ENCODE assay signal across 17 cellular contexts in the genomic region with DNA sequence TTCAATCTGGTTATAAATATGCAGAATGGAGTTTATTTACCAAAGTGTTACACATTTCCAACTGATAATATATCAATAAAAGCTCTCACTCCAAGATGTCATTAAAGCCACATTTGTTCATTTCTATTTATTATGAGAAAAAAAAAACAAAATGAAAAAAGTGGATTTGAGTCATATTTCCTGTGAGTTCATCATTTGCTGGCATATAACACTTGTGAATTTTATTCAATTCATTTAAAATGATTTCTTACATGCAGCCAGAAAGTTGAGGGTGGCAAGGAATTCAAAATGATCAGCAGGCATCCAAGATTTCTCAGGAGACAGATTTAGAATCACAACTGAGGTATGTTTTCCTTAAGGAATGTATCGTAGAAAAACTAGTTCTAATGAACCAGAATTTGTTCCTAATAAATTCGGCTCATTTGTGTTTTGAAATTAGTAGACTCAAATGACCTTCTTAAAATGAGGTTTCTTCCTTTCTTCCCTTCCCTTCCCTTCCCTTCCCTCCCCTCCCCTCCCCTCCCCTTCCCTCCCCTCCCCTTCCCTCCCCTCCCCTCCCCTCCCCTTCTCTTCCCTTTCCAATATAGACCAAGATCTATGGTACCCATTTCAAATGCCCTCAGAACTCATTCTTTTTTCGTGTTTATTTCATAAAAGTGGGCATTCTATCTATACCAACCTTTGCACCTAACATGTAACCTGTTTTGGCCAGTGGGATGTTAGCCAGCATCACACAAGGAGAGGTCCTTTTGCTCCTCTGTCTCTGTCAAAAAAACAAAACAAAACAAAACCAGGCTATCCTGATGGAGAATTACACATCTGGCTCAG.
DNase-seq lines count a peak whose midpoint lies in the region; FAIRE-seq and TF ChIP-seq lines count a peak whose summit lies in the region.
"Had no signal": no experiment of that assay in that cellular context is flagged by ENCODE, and none has a peak within 500 bp of the region (broad histone marks: within the 10 kb centered on the region; RNA-seq: fewer than 3 reads in every experiment).

No MANE protein-coding gene starts in this region.

- H4K8ac ChIP-seq in mesenchymal stem cell (ENCODE audit: low read length), result no peak overlapping the region

- no peak overlapping the region for H3K4ac ChIP-seq in mesenchymal stem cell (ENCODE audit: low read depth in 1 of 2, low read length in 2 of 2)

- H3K27me3 ChIP-seq in astrocyte (ENCODE audit: insufficient read depth, low read length), result no peaks in the 10 kb centered on the region
- no peaks in the 10 kb centered on the region for H3K27me3 ChIP-seq in mesenchymal stem cell (ENCODE audit: control insufficient read depth in 1 of 2, insufficient read depth in 1 of 2, low read length in 2 of 2)
- no peaks in the 10 kb centered on the region for H3K27me3 ChIP-seq in brain microvascular endothelial cell (replicated peaks)

- no peak overlapping the region for H2BK15ac ChIP-seq in mesenchymal stem cell (ENCODE audit: low read depth, poor library complexity, severe bottlenecking)

- no peak overlapping the region for H3K27ac ChIP-seq in astrocyte (ENCODE audit: low read depth, low read length)
- H3K27ac ChIP-seq in mesenchymal stem cell (ENCODE audit: low read length, poor library complexity, severe bottlenecking), result no peak overlapping the region
- no peak overlapping the region for H3K27ac ChIP-seq in brain microvascular endothelial cell
- H3K27ac ChIP-seq: HL-60 had no signal

- H3K4me3 ChIP-seq in astrocyte (ENCODE audit: insufficient read depth, low read depth, low read length), result no peak overlapping the region
- H3K4me3 ChIP-seq in mesenchymal stem cell (ENCODE audit: insufficient read depth in 1 of 2, low read depth in 1 of 2, low read length in 2 of 2), result no peak overlapping the region
- no peak overlapping the region for H3K4me3 ChIP-seq in brain microvascular endothelial cell (ENCODE audit: low read depth, low read length)

- no peak overlapping the region for H4K91ac ChIP-seq in mesenchymal stem cell (ENCODE audit: low read length)

- H4K20me1 ChIP-seq in astrocyte (ENCODE audit: insufficient read depth, low read length), result no peaks in the 10 kb centered on the region

- H3K9me3 Mint-ChIP-seq in astrocyte (ENCODE audit: unreplicated experiment), result no peaks in the 10 kb centered on the region

- H3K27ac Mint-ChIP-seq in astrocyte (ENCODE audit: unreplicated experiment), result no peak overlapping the region
- H3K27ac Mint-ChIP-seq: CD8-positive, alpha-beta memory T cell; IgD-negative memory B cell had no signal

- no peak overlapping the region for H3K18ac ChIP-seq in mesenchymal stem cell (ENCODE audit: low read depth in 1 of 2, low read length in 2 of 2)

- DNase-seq in AG20443 (ENCODE audit: low spot score) (peak; percentile 27), HCEC 1CT (peak; percentile 8), astrocyte (ENCODE audit: low read depth) (no peak), mesenchymal stem cell (no peak), NCI-H2029 (lab: John Stamatoyannopoulos, UW) (no peak), brain microvascular endothelial cell (no peak), NOMO-1 (lab: John Stamatoyannopoulos, UW; ENCODE audit: unreplicated experiment in 2 of 2) (no peak), NCI-H2171 (lab: John Stamatoyannopoulos, UW) (no peak)
- DNase-seq: Caco-2; CD8-positive, alpha-beta memory T cell; DND-41; GDM1 had no signal

- H2AK5ac ChIP-seq in mesenchymal stem cell (ENCODE audit: low read length, severe bottlenecking), result no peak overlapping the region

- H3K4me3 Mint-ChIP-seq in astrocyte (ENCODE audit: unreplicated experiment), result no peak overlapping the region
- H3K4me3 Mint-ChIP-seq: CD14-positive monocyte; CD8-positive, alpha-beta memory T cell; IgD-negative memory B cell had no signal

- H2BK120ac ChIP-seq in mesenchymal stem cell (ENCODE audit: low read depth, low read length), result no peak overlapping the region

- H2BK5ac ChIP-seq in mesenchymal stem cell (ENCODE audit: low read depth, low read length, poor library complexity, severe bottlenecking), result no peak overlapping the region

- H3K27me3 Mint-ChIP-seq in astrocyte (ENCODE audit: low read depth, unreplicated experiment), result peaks cover 3% of the 10 kb centered on the region

- TF ChIP-seq CTCF in astrocyte (IDR thresholded peaks at IDR 0.05; ENCODE audit: insufficient read depth, low read depth, low read length), result no peak
- TF ChIP-seq CTCF in brain microvascular endothelial cell (IDR thresholded peaks at IDR 0.05; ENCODE audit: low read depth, low read length, missing control alignments), result no peak

- no peaks in the 10 kb centered on the region for H3K4me1 Mint-ChIP-seq in astrocyte (ENCODE audit: low read depth, unreplicated experiment)

- H3K23ac ChIP-seq in mesenchymal stem cell (ENCODE audit: low read length in 2 of 2), result no peak overlapping the region

- H2BK12ac ChIP-seq in mesenchymal stem cell (ENCODE audit: low read length in 2 of 2), result no peak overlapping the region

- H3K79me2 ChIP-seq in astrocyte (ENCODE audit: insufficient read depth, low read length), result no peaks in the 10 kb centered on the region

- WGBS in mesenchymal stem cell, result 83% methylated on average over 3 of the region's 3 CpGs

- H2AFZ ChIP-seq in astrocyte (ENCODE audit: low read depth, low read length) (no peak overlapping the region), mesenchymal stem cell (ENCODE audit: low read depth, low read length) (no peak overlapping the region)

- H3K9me3 ChIP-seq in astrocyte (ENCODE audit: insufficient read depth, low read depth, low read length), result no peaks in the 10 kb centered on the region
- no peaks in the 10 kb centered on the region for H3K9me3 ChIP-seq in mesenchymal stem cell (ENCODE audit: control insufficient read depth, low read length)
- H3K9me3 ChIP-seq: Caco-2 had no signal

- H3K4me1 ChIP-seq in astrocyte (ENCODE audit: insufficient read depth, low read length) (no peaks in the 10 kb centered on the region), mesenchymal stem cell (ENCODE audit: control insufficient read depth, insufficient read depth, low read depth, low read length) (no peaks in the 10 kb centered on the region)
- H3K4me1 ChIP-seq: Caco-2 had no signal

- in situ Hi-C loops in brain microvascular endothelial cell (cut with HindIII; ENCODE audit: low pct_ligation_motif_present, low sequenced_read_pairs), result no loop called here

- FAIRE-seq in astrocyte (lab: Jason Lieb, UNC), result peak; percentile 34
- FAIRE-seq: A204.1, H54 had no signal

- H3K9ac ChIP-seq in astrocyte (ENCODE audit: low read length) (no peak overlapping the region), mesenchymal stem cell (ENCODE audit: low read length) (peak overlapping the region; percentile 2)

- no peaks in the 10 kb centered on the region for H3K79me1 ChIP-seq in mesenchymal stem cell (replicated peaks; ENCODE audit: low read length, poor library complexity, severe bottlenecking)

- no peaks in the 10 kb centered on the region for H3K36me3 Mint-ChIP-seq in astrocyte (ENCODE audit: low read depth, unreplicated experiment)
- H3K36me3 Mint-ChIP-seq: CD14-positive monocyte, IgD-negative memory B cell had no signal

- H3K4me2 ChIP-seq in astrocyte (ENCODE audit: low read length), result no peak overlapping the region
- H3K4me2 ChIP-seq in mesenchymal stem cell (ENCODE audit: low read length, poor library complexity, severe bottlenecking), result no peak overlapping the region

- no peaks in the 10 kb centered on the region for H3K36me3 ChIP-seq in astrocyte (ENCODE audit: insufficient read depth, low read length)
- H3K36me3 ChIP-seq in mesenchymal stem cell (ENCODE audit: control insufficient read depth in 1 of 2, insufficient read depth in 2 of 2, low read depth in 1 of 2, low read length in 2 of 2), result no peaks in the 10 kb centered on the region
- H3K36me3 ChIP-seq in brain microvascular endothelial cell (replicated peaks), result no peaks in the 10 kb centered on the region

- no peak overlapping the region for H3K14ac ChIP-seq in mesenchymal stem cell (ENCODE audit: low read length in 2 of 2)

Comparison
In these comparisons a context has a peak if more than half of its experiments do, and no peak if none do; other contexts are left out.
1. DNase-seq: peak in AG20443 (single experiment) and HCEC 1CT (single experiment); none in astrocyte (single experiment), mesenchymal stem cell (single experiment), NCI-H2029 (single experiment), brain microvascular endothelial cell (single experiment), NOMO-1 (0 of 2) and NCI-H2171 (single experiment).